21 cellular contexts compared by ENCODE assay signal in genomic region chr7:115805458-115805857, GRCh38.
DNase-seq lines count a peak whose midpoint lies in the region; FAIRE-seq and TF ChIP-seq lines count a peak whose summit lies in the region.
"Had no signal": no experiment of that assay in that cellular context is flagged by ENCODE, and none has a peak within 500 bp of the region (broad histone marks: within the 10 kb centered on the region; RNA-seq: fewer than 3 reads in every experiment).

No MANE protein-coding gene starts in this region.

- no peaks in the 10 kb centered on the region for H3K36me3 ChIP-seq in mammary epithelial cell (ENCODE audit: insufficient read depth, low read length)
- H3K36me3 ChIP-seq: thoracic aorta had no signal

- dilution Hi-C loops in mammary epithelial cell (cut with HindIII; ENCODE audit: low sequenced_read_pairs), result no loop called here

- no peak overlapping the region for H3K27ac ChIP-seq in mammary epithelial cell (ENCODE audit: insufficient read depth, low read depth, low read length)
- H3K27ac ChIP-seq: dorsolateral prefrontal cortex, thoracic aorta had no signal

- no peak for TF ChIP-seq POLR2A in GM12891 (IDR thresholded peaks at IDR 0.05; ENCODE audit: low read depth, low read length)

- H3K9ac ChIP-seq in mammary epithelial cell (ENCODE audit: insufficient read depth, low read length), result no peak overlapping the region

- no peaks in the 10 kb centered on the region for H3K79me2 ChIP-seq in mammary epithelial cell (ENCODE audit: insufficient read depth, low read length)

- TF ChIP-seq CTCF in mammary epithelial cell (conservative IDR thresholded peaks at IDR 0.05 in 1 of 2, IDR thresholded peaks at IDR 0.05 in 1 of 2; ENCODE audit: extremely low read depth in 1 of 2, insufficient read depth in 1 of 2, low read depth in 1 of 2, low read length in 2 of 2), result no peak

- intact Hi-C loops in mammary epithelial cell (cut with micrococcal nuclease), result no loop called here

- BruUV-seq in mammary epithelial cell (replicated peaks; lab: Mats Ljungman, UMichigan), result no TSS peak

- in situ Hi-C loops in mammary epithelial cell (cut with MboI; ENCODE audit: low sequenced_read_pairs in 2 of 2), result no loop called here

- no peaks in the 10 kb centered on the region for H3K4me1 ChIP-seq in mammary epithelial cell (ENCODE audit: insufficient read depth, low read length)

- no peaks in the 10 kb centered on the region for H3K9me3 ChIP-seq in mammary epithelial cell (replicated peaks; ENCODE audit: insufficient read depth, low read length)
- H3K9me3 ChIP-seq: thoracic aorta had no signal

- no peak overlapping the region for H3K4me3 ChIP-seq in mammary epithelial cell (replicated peaks in 1 of 3; ENCODE audit: insufficient read depth in 1 of 3, low read depth in 2 of 3, low read length in 3 of 3)
- H3K4me3 ChIP-seq: dorsolateral prefrontal cortex, thoracic aorta had no signal

- no peak overlapping the region for H2AFZ ChIP-seq in mammary epithelial cell (ENCODE audit: low read depth, low read length)

- 51% methylated on average over 8 of the region's 8 CpGs for WGBS in mammary epithelial cell (ENCODE audit: low coverage, missing lambda C conversion rate)

- H3K4me2 ChIP-seq in mammary epithelial cell (ENCODE audit: insufficient read depth, low read depth, low read length), result no peak overlapping the region

- CTCF ChIA-PET in mammary epithelial cell (lab: Charles Lee; ENCODE audit: low non-redundant PET), result no interaction called here

- H4K20me1 ChIP-seq in mammary epithelial cell (ENCODE audit: insufficient read depth, low read length), result no peaks in the 10 kb centered on the region

- peaks cover 4% of the 10 kb centered on the region for H3K27me3 ChIP-seq in mammary epithelial cell (ENCODE audit: insufficient read depth, low read length)

- no peak for FAIRE-seq in GM12891 (lab: Jason Lieb, UNC)
- FAIRE-seq: endothelial cell of umbilical vein, kidney, urothelium cell line had no signal

- DNase-seq in NCI-H1092 (lab: John Stamatoyannopoulos, UW) (peak; percentile 18), NCI-H748 (lab: John Stamatoyannopoulos, UW; ENCODE audit: unreplicated experiment) (peak; percentile 87), mammary epithelial cell (peak; percentile 10), stromal cell of bone marrow (ENCODE audit: low read depth) (peak; percentile 15), GM12891 (ENCODE audit: insufficient read length, low spot score) (no peak), A172 (ENCODE audit: low spot score) (no peak)
- DNase-seq in stimulated activated CD4-positive, alpha-beta T cell treated with anti-CD3 and anti-CD28 coated beads, Interleukin-2, amount 100 ng/mL, for 24 hours, result no peak
- DNase-seq: activated CD4-positive, alpha-beta memory T cell treated with anti-CD3 and anti-CD28 coated beads, Interleukin-2, amount 10 ng/mL, durations not matched to agents 7 days and 5 days; activated CD4-positive, CD25-positive, alpha-beta regulatory T cell treated with anti-CD3 and anti-CD28 coated beads, Interleukin-2, amount 50 U/mL, for 72 hours; anterior cingulate cortex; CD4-positive, alpha-beta memory T cell; cerebellar nuclear complex; dorsolateral prefrontal cortex; kidney; natural killer cell; NCI-H524 treated with DMSO at 0.1 percent for 48 hours; occipital lobe; stimulated activated naive CD8-positive, alpha-beta T cell treated with anti-CD3 and anti-CD28 coated beads, Interleukin-15, Interleukin-2, amounts not matched to agents 100 U/mL and 50 U/mL, for 24 hours had no signal

TF ChIP-seq in GM12891, 5 proteins besides CTCF, POLR2A, EP300 and RAD21:
- TF ChIP-seq PAX5 (IDR thresholded peaks at IDR 0.05; ENCODE audit: insufficient read depth, low read length, severe bottlenecking) (no peak), POLR2AphosphoS5 (IDR thresholded peaks at IDR 0.05; ENCODE audit: low read depth, low read length) (no peak), POU2F2 (IDR thresholded peaks at IDR 0.05; ENCODE audit: low read depth, low read length) (no peak), TAF1 (IDR thresholded peaks at IDR 0.05; ENCODE audit: low read depth, low read length) (no peak), SPI1 (IDR thresholded peaks at IDR 0.05; ENCODE audit: low read depth, low read length) (no peak)
TF ChIP-seq in GM12891: peak in this region for 0.

Comparison
In these comparisons a context has a peak if more than half of its experiments do, and no peak if none do; other contexts are left out.
1. DNase-seq: peak in NCI-H1092 (single experiment), NCI-H748 (single experiment), mammary epithelial cell (single experiment) and stromal cell of bone marrow (single experiment); none in GM12891 (single experiment), stimulated activated CD4-positive, alpha-beta T cell treated with anti-CD3 and anti-CD28 coated beads, Interleukin-2, amount 100 ng/mL, for 24 hours (0 of 2) and A172 (single experiment).